In the genomic region with DNA sequence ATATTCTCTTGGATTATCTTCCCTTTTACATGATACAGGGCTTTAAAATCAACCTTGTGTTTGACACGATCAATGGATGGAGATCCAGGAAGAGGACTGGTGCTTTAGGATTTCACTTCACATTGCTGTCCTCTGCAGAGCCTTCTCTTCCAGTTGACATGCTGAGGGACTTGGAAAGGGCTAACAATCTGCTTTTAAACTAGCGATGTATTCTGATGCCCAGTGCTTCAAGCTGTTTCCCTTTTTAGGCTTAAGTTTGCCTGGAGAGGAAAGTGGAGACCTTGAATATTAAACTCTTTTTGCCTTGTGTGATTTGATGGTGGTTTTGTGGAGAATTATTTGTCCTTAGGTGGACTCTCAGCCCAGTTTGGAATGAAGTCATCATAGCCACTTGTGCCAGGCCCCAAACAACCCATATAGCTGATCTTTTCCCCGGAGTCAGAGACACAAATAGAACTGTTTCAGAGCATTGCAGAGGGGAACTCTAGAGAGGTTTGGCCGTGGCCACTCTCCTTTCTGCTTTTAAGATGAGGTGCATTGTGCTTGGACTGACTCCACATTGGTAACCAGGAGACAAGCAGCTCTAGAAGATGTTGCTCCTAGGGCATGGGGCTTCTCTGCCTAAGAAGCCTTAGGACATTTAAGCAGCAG, we compare ENCODE assay signal across 1 cellular context.
TF ChIP-seq lines count a peak whose summit lies in the region.

No MANE protein-coding gene starts in this region.

TF ChIP-seq in WTC11, 78 proteins besides CTCF, POLR2A, EP300 and RAD21 (continued from another document):
- TF ChIP-seq, protein P1, sequence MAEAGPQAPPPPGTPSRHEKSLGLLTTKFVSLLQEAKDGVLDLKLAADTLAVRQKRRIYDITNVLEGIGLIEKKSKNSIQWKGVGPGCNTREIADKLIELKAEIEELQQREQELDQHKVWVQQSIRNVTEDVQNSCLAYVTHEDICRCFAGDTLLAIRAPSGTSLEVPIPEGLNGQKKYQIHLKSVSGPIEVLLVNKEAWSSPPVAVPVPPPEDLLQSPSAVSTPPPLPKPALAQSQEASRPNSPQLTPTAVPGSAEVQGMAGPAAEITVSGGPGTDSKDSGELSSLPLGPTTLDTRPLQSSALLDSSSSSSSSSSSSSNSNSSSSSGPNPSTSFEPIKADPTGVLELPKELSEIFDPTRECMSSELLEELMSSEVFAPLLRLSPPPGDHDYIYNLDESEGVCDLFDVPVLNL (CRISPR knock-in tag; IDR thresholded peaks at IDR 0.05; ENCODE audit: borderline replicate concordance, low read depth) = no peak
- TF ChIP-seq CBFB (CRISPR knock-in tag; IDR thresholded peaks at IDR 0.05; ENCODE audit: low read depth) (no peak), RELA (CRISPR knock-in tag; IDR thresholded peaks at IDR 0.05; ENCODE audit: borderline replicate concordance) (no peak), HMGA2 (CRISPR knock-in tag; IDR thresholded peaks at IDR 0.05) (no peak), ZNF396 (CRISPR knock-in tag; IDR thresholded peaks at IDR 0.05; ENCODE audit: borderline replicate concordance) (no peak)
